In the genomic region with DNA sequence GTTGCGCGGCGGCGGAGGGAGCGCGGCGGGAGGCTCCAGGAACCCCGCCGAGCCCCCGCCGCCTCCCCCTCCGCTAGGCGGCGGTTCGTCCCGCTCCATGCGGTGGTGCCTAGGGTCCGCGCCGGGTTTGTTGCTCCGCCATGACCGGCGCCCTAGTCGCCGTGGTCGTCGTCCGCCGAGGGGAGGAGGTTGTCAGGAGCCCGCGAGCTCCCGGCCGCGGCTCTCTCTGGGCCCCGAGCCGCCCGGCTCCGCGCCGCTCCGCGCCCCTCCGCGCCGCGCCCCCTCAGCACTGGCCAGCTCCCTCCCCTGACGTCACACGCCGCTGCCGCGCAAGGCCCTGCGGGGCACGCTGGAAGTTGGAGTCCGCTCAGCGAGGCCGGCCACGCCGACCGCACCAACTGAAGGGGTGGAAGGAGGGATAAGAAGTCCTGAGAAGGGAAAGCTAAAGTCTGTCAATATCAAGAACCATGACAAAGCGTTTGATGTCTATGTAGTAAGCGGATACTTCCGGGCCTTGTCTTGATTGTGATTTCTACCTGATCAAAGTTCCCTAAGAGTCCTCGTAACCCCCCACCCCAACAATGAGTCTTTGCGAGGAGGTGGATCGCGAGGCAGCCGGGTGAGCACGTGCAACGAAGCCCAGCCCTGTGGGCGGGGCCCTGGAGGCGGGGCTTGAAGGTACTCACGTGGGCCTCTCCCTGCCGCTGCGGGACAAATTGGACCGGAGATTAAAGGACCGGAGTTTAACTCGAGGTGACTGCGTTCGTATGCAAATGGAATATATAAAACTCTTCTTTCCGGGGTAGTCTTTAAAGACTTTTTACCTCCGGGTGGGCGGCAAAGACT, we compare ENCODE assay signal across 1 cellular context.
TF ChIP-seq lines count a peak whose summit lies in the region.

A gene (minus strand): TSS at position 291 of the 846 bp plus-strand sequence.

TF ChIP-seq in K562, 482 proteins besides CTCF, POLR2A, EP300 and RAD21 (continued from another document and continues in another):
- TF ChIP-seq FOS (IDR thresholded peaks at IDR 0.05; ENCODE audit: extremely low read depth, insufficient read length) (peak; percentile 1), GATAD2A (IDR thresholded peaks at IDR 0.05) (0 out of 2 replicates have a peak, but pooled peaks have one; percentile 41), ZNF24 (IDR thresholded peaks at IDR 0.05) (0 out of 2 replicates have a peak, but pooled peaks have one; percentile 10), NFIX (CRISPR knock-in tag; IDR thresholded peaks at IDR 0.05; ENCODE audit: low read depth) (no peak), HMG20B (CRISPR knock-in tag; IDR thresholded peaks at IDR 0.05) (no peak), MEF2D (tag; conservative IDR thresholded peaks at IDR 0.05; ENCODE audit: low read depth) (no peak), ZNF140 (CRISPR knock-in tag; IDR thresholded peaks at IDR 0.05) (no peak), SREBF1 (IDR thresholded peaks at IDR 0.05; ENCODE audit: borderline replicate concordance, low read depth, low read length) (peak; percentile 89), TAF9B (IDR thresholded peaks at IDR 0.05; ENCODE audit: partially characterized antibody) (no peak), ZNF174 (CRISPR knock-in tag; IDR thresholded peaks at IDR 0.05) (no peak), POLR2AphosphoS5 (IDR thresholded peaks at IDR 0.05; ENCODE audit: control insufficient read depth, insufficient read depth, low read depth, low read length) (peak; percentile 54), MTF1 (CRISPR knock-in tag; IDR thresholded peaks at IDR 0.05; ENCODE audit: borderline replicate concordance) (no peak), ZFP1 (CRISPR knock-in tag; IDR thresholded peaks at IDR 0.05) (no peak), FOXM1 (IDR thresholded peaks at IDR 0.05; ENCODE audit: low read depth) (peak; percentile 91), FOXM1 (CRISPR knock-in tag; IDR thresholded peaks at IDR 0.05; ENCODE audit: low read depth) (no peak), ZNF232 (CRISPR knock-in tag; IDR thresholded peaks at IDR 0.05) (no peak), ZNF143 (CRISPR knock-in tag; IDR thresholded peaks at IDR 0.05) (peak; percentile 92), POLR2B (IDR thresholded peaks at IDR 0.05; ENCODE audit: low read depth, partially characterized antibody) (no peak), SMARCA4 (IDR thresholded peaks at IDR 0.05) (no peak), LEF1 (IDR thresholded peaks at IDR 0.05) (peak; percentile 76), C11orf30 (IDR thresholded peaks at IDR 0.05; ENCODE audit: low read depth) (no peak; the same call in 1 of the 2 replicates), TEAD1 (CRISPR knock-in tag; IDR thresholded peaks at IDR 0.05) (peak; percentile 27 to 72; a peak in 2 of 4 replicates), ZNF23 (CRISPR knock-in tag; IDR thresholded peaks at IDR 0.05) (no peak), MCM2 (IDR thresholded peaks at IDR 0.05; ENCODE audit: low read depth) (no peak), ZNF184 (CRISPR knock-in tag; IDR thresholded peaks at IDR 0.05) (no peak), ERF (CRISPR knock-in tag; IDR thresholded peaks at IDR 0.05) (0 out of 2 replicates have a peak, but pooled peaks have one; percentile 40), SRSF9 (IDR thresholded peaks at IDR 0.05; ENCODE audit: borderline replicate concordance, low read depth, low read length) (no peak), GABPB1 (CRISPR knock-in tag; IDR thresholded peaks at IDR 0.05) (peak; percentile 51; the same call in 1 of the 2 replicates), PHB (CRISPR knock-in tag; IDR thresholded peaks at IDR 0.05) (no peak), ZNF133 (CRISPR knock-in tag; IDR thresholded peaks at IDR 0.05) (no peak), ZNF57 (CRISPR knock-in tag; IDR thresholded peaks at IDR 0.05) (no peak), SAFB (IDR thresholded peaks at IDR 0.05; ENCODE audit: borderline replicate concordance, low read depth, low read length) (no peak), STAT5A (IDR thresholded peaks at IDR 0.05; ENCODE audit: borderline replicate concordance, low read length) (no peak), SUPT5H (IDR thresholded peaks at IDR 0.05) (no peak; the same call in 1 of the 2 replicates), ZFP30 (CRISPR knock-in tag; IDR thresholded peaks at IDR 0.05; ENCODE audit: borderline replicate concordance) (no peak), SPI1 (IDR thresholded peaks at IDR 0.05; ENCODE audit: borderline replicate concordance, low read depth, low read length) (no peak), ZNF780A (CRISPR knock-in tag; IDR thresholded peaks at IDR 0.05) (no peak), CXXC5 (CRISPR knock-in tag; IDR thresholded peaks at IDR 0.05) (peak; percentile 95), SNIP1 (IDR thresholded peaks at IDR 0.05; ENCODE audit: low read depth) (no peak), FOXA1 (IDR thresholded peaks at IDR 0.05; ENCODE audit: borderline replicate concordance) (no peak), EWSR1 (IDR thresholded peaks at IDR 0.05; ENCODE audit: borderline replicate concordance, low read depth, partially characterized antibody) (no peak), PCBP2 (IDR thresholded peaks at IDR 0.05; ENCODE audit: low read depth, low read length, poor library complexity, severe bottlenecking) (no peak), SAFB2 (IDR thresholded peaks at IDR 0.05; ENCODE audit: borderline replicate concordance, low read depth, low read length, severe bottlenecking) (no peak), HMGN3 (IDR thresholded peaks at IDR 0.05; ENCODE audit: borderline replicate concordance, extremely low read depth, insufficient read length, low read depth, low read length) (peak; percentile 68), MEIS2 (IDR thresholded peaks at IDR 0.05; ENCODE audit: partially characterized antibody) (peak; percentile 1), SP2 (IDR thresholded peaks at IDR 0.05; ENCODE audit: extremely low read depth, low read depth, low read length, poor library complexity, severe bottlenecking) (no peak), ZNF778 (CRISPR knock-in tag; IDR thresholded peaks at IDR 0.05) (no peak), ARHGAP35 (IDR thresholded peaks at IDR 0.05; ENCODE audit: partially characterized antibody) (no peak), CSDE1 (IDR thresholded peaks at IDR 0.05) (no peak), PHB2 (IDR thresholded peaks at IDR 0.05; ENCODE audit: low read depth) (no peak), TAF1 (IDR thresholded peaks at IDR 0.05; ENCODE audit: control insufficient read depth, extremely low read depth, insufficient read depth, low read length, severe bottlenecking) (peak; percentile 64), RBM25 (IDR thresholded peaks at IDR 0.05; ENCODE audit: low read depth, low read length, severe bottlenecking) (peak; percentile 37), TEAD2 (tag; IDR thresholded peaks at IDR 0.05) (no peak), KLF1 (tag; IDR thresholded peaks at IDR 0.05) (no peak; the same call in 1 of the 2 replicates), PTBP1 (IDR thresholded peaks at IDR 0.05; ENCODE audit: low read depth, low read length) (peak; percentile 55; the same call in 1 of the 2 replicates), ZNF134 (CRISPR knock-in tag; conservative IDR thresholded peaks at IDR 0.05) (no peak), ZNF717 (CRISPR knock-in tag; IDR thresholded peaks at IDR 0.05) (no peak), ZNF197 (CRISPR knock-in tag; IDR thresholded peaks at IDR 0.05; ENCODE audit: low read depth) (peak; percentile 78; the same call in 1 of the 2 replicates), TSC22D4 (tag; IDR thresholded peaks at IDR 0.05) (no peak)
- TF ChIP-seq, protein P1, sequence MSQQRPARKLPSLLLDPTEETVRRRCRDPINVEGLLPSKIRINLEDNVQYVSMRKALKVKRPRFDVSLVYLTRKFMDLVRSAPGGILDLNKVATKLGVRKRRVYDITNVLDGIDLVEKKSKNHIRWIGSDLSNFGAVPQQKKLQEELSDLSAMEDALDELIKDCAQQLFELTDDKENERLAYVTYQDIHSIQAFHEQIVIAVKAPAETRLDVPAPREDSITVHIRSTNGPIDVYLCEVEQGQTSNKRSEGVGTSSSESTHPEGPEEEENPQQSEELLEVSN (IDR thresholded peaks at IDR 0.05; ENCODE audit: borderline replicate concordance in 1 of 2, extremely low read depth in 1 of 2, insufficient read depth in 1 of 2, insufficient read length in 1 of 2, low read depth in 1 of 2, low read length in 1 of 2, poor library complexity in 1 of 2, severe bottlenecking in 1 of 2): peak; percentile 23 to 52
- TF ChIP-seq, protein P2, sequence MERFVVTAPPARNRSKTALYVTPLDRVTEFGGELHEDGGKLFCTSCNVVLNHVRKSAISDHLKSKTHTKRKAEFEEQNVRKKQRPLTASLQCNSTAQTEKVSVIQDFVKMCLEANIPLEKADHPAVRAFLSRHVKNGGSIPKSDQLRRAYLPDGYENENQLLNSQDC (CRISPR knock-in tag; IDR thresholded peaks at IDR 0.05): no peak
- TF ChIP-seq, protein P3, sequence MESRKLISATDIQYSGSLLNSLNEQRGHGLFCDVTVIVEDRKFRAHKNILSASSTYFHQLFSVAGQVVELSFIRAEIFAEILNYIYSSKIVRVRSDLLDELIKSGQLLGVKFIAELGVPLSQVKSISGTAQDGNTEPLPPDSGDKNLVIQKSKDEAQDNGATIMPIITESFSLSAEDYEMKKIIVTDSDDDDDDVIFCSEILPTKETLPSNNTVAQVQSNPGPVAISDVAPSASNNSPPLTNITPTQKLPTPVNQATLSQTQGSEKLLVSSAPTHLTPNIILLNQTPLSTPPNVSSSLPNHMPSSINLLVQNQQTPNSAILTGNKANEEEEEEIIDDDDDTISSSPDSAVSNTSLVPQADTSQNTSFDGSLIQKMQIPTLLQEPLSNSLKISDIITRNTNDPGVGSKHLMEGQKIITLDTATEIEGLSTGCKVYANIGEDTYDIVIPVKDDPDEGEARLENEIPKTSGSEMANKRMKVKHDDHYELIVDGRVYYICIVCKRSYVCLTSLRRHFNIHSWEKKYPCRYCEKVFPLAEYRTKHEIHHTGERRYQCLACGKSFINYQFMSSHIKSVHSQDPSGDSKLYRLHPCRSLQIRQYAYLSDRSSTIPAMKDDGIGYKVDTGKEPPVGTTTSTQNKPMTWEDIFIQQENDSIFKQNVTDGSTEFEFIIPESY (CRISPR knock-in tag; IDR thresholded peaks at IDR 0.05): 0 out of 2 replicates have a peak, but pooled peaks have one; percentile 38
- TF ChIP-seq, protein P4, sequence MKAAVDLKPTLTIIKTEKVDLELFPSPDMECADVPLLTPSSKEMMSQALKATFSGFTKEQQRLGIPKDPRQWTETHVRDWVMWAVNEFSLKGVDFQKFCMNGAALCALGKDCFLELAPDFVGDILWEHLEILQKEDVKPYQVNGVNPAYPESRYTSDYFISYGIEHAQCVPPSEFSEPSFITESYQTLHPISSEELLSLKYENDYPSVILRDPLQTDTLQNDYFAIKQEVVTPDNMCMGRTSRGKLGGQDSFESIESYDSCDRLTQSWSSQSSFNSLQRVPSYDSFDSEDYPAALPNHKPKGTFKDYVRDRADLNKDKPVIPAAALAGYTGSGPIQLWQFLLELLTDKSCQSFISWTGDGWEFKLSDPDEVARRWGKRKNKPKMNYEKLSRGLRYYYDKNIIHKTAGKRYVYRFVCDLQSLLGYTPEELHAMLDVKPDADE (conservative IDR thresholded peaks at IDR 0.05; ENCODE audit: control insufficient read depth, low read depth, low read length): peak; percentile 86
- TF ChIP-seq, protein P5, sequence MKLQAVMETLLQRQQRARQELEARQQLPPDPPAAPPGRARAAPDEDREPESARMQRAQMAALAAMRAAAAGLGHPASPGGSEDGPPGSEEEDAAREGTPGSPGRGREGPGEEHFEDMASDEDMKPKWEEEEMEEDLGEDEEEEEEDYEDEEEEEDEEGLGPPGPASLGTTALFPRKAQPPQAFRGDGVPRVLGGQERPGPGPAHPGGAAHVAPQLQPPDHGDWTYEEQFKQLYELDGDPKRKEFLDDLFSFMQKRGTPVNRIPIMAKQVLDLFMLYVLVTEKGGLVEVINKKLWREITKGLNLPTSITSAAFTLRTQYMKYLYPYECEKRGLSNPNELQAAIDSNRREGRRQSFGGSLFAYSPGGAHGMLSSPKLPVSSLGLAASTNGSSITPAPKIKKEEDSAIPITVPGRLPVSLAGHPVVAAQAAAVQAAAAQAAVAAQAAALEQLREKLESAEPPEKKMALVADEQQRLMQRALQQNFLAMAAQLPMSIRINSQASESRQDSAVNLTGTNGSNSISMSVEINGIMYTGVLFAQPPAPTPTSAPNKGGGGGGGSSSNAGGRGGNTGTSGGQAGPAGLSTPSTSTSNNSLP (IDR thresholded peaks at IDR 0.05; ENCODE audit: borderline replicate concordance, low read depth, low read length): peak; percentile 50; the same call in 1 of the 2 replicates
- TF ChIP-seq, protein P6, sequence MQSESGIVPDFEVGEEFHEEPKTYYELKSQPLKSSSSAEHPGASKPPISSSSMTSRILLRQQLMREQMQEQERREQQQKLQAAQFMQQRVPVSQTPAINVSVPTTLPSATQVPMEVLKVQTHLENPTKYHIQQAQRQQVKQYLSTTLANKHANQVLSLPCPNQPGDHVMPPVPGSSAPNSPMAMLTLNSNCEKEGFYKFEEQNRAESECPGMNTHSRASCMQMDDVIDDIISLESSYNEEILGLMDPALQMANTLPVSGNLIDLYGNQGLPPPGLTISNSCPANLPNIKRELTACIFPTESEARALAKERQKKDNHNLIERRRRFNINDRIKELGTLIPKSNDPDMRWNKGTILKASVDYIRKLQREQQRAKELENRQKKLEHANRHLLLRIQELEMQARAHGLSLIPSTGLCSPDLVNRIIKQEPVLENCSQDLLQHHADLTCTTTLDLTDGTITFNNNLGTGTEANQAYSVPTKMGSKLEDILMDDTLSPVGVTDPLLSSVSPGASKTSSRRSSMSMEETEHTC (IDR thresholded peaks at IDR 0.05): peak; percentile 49; the same call in 1 of the 2 replicates
- TF ChIP-seq, protein P7, sequence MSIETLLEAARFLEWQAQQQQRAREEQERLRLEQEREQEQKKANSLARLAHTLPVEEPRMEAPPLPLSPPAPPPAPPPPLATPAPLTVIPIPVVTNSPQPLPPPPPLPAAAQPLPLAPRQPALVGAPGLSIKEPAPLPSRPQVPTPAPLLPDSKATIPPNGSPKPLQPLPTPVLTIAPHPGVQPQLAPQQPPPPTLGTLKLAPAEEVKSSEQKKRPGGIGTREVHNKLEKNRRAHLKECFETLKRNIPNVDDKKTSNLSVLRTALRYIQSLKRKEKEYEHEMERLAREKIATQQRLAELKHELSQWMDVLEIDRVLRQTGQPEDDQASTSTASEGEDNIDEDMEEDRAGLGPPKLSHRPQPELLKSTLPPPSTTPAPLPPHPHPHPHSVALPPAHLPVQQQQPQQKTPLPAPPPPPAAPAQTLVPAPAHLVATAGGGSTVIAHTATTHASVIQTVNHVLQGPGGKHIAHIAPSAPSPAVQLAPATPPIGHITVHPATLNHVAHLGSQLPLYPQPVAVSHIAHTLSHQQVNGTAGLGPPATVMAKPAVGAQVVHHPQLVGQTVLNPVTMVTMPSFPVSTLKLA (conservative IDR thresholded peaks at IDR 0.05): peak; percentile 100
- TF ChIP-seq, protein P8, sequence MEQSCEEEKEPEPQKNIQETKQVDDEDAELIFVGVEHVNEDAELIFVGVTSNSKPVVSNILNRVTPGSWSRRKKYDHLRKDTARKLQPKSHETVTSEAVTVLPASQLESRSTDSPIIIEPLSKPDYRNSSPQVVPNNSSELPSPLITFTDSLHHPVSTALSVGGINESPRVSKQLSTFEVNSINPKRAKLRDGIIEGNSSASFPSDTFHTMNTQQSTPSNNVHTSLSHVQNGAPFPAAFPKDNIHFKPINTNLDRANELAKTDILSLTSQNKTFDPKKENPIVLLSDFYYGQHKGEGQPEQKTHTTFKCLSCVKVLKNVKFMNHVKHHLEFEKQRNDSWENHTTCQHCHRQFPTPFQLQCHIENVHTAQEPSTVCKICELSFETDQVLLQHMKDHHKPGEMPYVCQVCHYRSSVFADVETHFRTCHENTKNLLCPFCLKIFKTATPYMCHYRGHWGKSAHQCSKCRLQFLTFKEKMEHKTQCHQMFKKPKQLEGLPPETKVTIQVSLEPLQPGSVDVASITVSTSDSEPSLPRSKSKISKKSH (CRISPR knock-in tag; IDR thresholded peaks at IDR 0.05): no peak
